Comparison of ENCODE assay signal across 4 cellular contexts in the genomic region with DNA sequence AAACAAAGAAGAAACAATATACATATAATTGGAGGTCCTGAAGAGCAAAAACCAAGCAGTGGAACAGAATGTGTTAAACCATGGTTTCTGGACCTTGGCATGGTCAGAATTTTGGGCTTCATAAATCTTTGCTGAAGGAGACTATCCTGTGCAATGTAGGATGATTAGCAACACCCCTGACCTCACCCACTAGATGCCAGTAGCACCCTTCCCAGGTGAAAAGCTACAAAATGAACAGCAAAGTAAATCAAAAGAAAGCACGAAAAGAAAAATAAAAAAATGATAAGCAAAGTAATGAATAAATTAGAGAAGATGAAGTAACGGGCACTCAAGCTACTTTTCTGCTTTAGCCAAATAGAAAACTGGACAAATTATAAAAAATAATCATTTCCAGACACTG.
A peak's percentile ranks its signal among the peaks of the same experiment; 100 is the strongest.
TF ChIP-seq lines count a peak whose summit lies in the region.

No MANE protein-coding gene starts in this region.

TF ChIP-seq in SK-N-SH, 30 proteins besides CTCF, POLR2A, EP300 and RAD21:
- TF ChIP-seq, protein P1, sequence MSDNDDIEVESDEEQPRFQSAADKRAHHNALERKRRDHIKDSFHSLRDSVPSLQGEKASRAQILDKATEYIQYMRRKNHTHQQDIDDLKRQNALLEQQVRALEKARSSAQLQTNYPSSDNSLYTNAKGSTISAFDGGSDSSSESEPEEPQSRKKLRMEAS (IDR thresholded peaks at IDR 0.05; ENCODE audit: low read depth) = no peak
- TF ChIP-seq JUND (IDR thresholded peaks at IDR 0.05) (no peak), POLR2AphosphoS5 (IDR thresholded peaks at IDR 0.05; ENCODE audit: low read depth, low read length) (no peak), MXI1 (IDR thresholded peaks at IDR 0.05; ENCODE audit: low read depth, low read length) (no peak), TAF1 (IDR thresholded peaks at IDR 0.05; ENCODE audit: borderline replicate concordance, low read depth, low read length) (no peak), NRF1 (IDR thresholded peaks at IDR 0.05; ENCODE audit: low read depth, low read length) (no peak), SMC3 (IDR thresholded peaks at IDR 0.05; ENCODE audit: low read depth, low read length) (no peak), ELF1 (IDR thresholded peaks at IDR 0.05) (no peak), NFIC (IDR thresholded peaks at IDR 0.05; ENCODE audit: borderline replicate concordance) (no peak), RCOR1 (IDR thresholded peaks at IDR 0.05; ENCODE audit: low read length) (no peak), FOXJ3 (CRISPR knock-in tag; IDR thresholded peaks at IDR 0.05) (no peak), EZH2phosphoT487 (IDR thresholded peaks at IDR 0.05; ENCODE audit: borderline replicate concordance, low read depth) (no peak), CHD2 (IDR thresholded peaks at IDR 0.05; ENCODE audit: low read length, partially characterized antibody) (no peak)
- TF ChIP-seq, protein P2, sequence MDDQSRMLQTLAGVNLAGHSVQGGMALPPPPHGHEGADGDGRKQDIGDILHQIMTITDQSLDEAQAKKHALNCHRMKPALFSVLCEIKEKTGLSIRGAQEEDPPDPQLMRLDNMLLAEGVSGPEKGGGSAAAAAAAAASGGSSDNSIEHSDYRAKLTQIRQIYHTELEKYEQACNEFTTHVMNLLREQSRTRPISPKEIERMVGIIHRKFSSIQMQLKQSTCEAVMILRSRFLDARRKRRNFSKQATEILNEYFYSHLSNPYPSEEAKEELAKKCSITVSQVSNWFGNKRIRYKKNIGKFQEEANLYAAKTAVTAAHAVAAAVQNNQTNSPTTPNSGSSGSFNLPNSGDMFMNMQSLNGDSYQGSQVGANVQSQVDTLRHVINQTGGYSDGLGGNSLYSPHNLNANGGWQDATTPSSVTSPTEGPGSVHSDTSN (IDR thresholded peaks at IDR 0.05) = no peak

TF ChIP-seq in SK-N-SH treated with all-trans-retinoic acid at 6 μM for 48 hours, 23 proteins besides CTCF, POLR2A, EP300 and RAD21 (continues in another document):
- TF ChIP-seq, protein P3, sequence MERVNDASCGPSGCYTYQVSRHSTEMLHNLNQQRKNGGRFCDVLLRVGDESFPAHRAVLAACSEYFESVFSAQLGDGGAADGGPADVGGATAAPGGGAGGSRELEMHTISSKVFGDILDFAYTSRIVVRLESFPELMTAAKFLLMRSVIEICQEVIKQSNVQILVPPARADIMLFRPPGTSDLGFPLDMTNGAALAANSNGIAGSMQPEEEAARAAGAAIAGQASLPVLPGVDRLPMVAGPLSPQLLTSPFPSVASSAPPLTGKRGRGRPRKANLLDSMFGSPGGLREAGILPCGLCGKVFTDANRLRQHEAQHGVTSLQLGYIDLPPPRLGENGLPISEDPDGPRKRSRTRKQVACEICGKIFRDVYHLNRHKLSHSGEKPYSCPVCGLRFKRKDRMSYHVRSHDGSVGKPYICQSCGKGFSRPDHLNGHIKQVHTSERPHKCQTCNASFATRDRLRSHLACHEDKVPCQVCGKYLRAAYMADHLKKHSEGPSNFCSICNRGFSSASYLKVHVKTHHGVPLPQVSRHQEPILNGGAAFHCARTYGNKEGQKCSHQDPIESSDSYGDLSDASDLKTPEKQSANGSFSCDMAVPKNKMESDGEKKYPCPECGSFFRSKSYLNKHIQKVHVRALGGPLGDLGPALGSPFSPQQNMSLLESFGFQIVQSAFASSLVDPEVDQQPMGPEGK (CRISPR knock-in tag; IDR thresholded peaks at IDR 0.05; ENCODE audit: borderline replicate concordance) = no peak
- TF ChIP-seq TOX (CRISPR knock-in tag; IDR thresholded peaks at IDR 0.05; ENCODE audit: borderline replicate concordance) = no peak
- no peak for TF ChIP-seq PPARA (CRISPR knock-in tag; IDR thresholded peaks at IDR 0.05; ENCODE audit: borderline replicate concordance)
- TF ChIP-seq ZNF565 (CRISPR knock-in tag; conservative IDR thresholded peaks at IDR 0.05; ENCODE audit: low read depth) = no peak
- no peak for TF ChIP-seq ISL1 (CRISPR knock-in tag; IDR thresholded peaks at IDR 0.05)
- no peak for TF ChIP-seq ZNF8 (CRISPR knock-in tag; IDR thresholded peaks at IDR 0.05)
- no peak for TF ChIP-seq BACH2 (CRISPR knock-in tag; IDR thresholded peaks at IDR 0.05; ENCODE audit: borderline replicate concordance)
- TF ChIP-seq SNAI2 (CRISPR knock-in tag; IDR thresholded peaks at IDR 0.05) = no peak
- TF ChIP-seq, protein P4, sequence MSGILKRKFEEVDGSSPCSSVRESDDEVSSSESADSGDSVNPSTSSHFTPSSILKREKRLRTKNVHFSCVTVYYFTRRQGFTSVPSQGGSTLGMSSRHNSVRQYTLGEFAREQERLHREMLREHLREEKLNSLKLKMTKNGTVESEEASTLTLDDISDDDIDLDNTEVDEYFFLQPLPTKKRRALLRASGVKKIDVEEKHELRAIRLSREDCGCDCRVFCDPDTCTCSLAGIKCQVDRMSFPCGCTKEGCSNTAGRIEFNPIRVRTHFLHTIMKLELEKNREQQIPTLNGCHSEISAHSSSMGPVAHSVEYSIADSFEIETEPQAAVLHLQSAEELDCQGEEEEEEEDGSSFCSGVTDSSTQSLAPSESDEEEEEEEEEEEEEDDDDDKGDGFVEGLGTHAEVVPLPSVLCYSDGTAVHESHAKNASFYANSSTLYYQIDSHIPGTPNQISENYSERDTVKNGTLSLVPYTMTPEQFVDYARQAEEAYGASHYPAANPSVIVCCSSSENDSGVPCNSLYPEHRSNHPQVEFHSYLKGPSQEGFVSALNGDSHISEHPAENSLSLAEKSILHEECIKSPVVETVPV (CRISPR knock-in tag; IDR thresholded peaks at IDR 0.05) = no peak
- TF ChIP-seq GLIS3 (CRISPR knock-in tag; IDR thresholded peaks at IDR 0.05) = no peak
- no peak for TF ChIP-seq ZFP3 (CRISPR knock-in tag; IDR thresholded peaks at IDR 0.05)
- TF ChIP-seq ARNTL (CRISPR knock-in tag; IDR thresholded peaks at IDR 0.05; ENCODE audit: borderline replicate concordance, low read depth) = no peak
- TF ChIP-seq TCF4 (CRISPR knock-in tag; IDR thresholded peaks at IDR 0.05; ENCODE audit: borderline replicate concordance) = no peak

TF ChIP-seq in HEK293, 187 proteins besides CTCF, POLR2A, EP300 and RAD21:
- TF ChIP-seq ZNF248 (tag by site-specific recombination; IDR thresholded peaks at IDR 0.05) (no peak), ZNF184 (tag by site-specific recombination; IDR thresholded peaks at IDR 0.05) (no peak), ZNF133 (tag by site-specific recombination; IDR thresholded peaks at IDR 0.05) (peak; percentile 54; the same call in 1 of the 2 replicates)
- TF ChIP-seq, protein P5, sequence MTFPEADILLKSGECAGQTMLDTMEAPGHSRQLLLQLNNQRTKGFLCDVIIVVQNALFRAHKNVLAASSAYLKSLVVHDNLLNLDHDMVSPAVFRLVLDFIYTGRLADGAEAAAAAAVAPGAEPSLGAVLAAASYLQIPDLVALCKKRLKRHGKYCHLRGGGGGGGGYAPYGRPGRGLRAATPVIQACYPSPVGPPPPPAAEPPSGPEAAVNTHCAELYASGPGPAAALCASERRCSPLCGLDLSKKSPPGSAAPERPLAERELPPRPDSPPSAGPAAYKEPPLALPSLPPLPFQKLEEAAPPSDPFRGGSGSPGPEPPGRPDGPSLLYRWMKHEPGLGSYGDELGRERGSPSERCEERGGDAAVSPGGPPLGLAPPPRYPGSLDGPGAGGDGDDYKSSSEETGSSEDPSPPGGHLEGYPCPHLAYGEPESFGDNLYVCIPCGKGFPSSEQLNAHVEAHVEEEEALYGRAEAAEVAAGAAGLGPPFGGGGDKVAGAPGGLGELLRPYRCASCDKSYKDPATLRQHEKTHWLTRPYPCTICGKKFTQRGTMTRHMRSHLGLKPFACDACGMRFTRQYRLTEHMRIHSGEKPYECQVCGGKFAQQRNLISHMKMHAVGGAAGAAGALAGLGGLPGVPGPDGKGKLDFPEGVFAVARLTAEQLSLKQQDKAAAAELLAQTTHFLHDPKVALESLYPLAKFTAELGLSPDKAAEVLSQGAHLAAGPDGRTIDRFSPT (tag by site-specific recombination; IDR thresholded peaks at IDR 0.05) = no peak
- TF ChIP-seq, protein P6, sequence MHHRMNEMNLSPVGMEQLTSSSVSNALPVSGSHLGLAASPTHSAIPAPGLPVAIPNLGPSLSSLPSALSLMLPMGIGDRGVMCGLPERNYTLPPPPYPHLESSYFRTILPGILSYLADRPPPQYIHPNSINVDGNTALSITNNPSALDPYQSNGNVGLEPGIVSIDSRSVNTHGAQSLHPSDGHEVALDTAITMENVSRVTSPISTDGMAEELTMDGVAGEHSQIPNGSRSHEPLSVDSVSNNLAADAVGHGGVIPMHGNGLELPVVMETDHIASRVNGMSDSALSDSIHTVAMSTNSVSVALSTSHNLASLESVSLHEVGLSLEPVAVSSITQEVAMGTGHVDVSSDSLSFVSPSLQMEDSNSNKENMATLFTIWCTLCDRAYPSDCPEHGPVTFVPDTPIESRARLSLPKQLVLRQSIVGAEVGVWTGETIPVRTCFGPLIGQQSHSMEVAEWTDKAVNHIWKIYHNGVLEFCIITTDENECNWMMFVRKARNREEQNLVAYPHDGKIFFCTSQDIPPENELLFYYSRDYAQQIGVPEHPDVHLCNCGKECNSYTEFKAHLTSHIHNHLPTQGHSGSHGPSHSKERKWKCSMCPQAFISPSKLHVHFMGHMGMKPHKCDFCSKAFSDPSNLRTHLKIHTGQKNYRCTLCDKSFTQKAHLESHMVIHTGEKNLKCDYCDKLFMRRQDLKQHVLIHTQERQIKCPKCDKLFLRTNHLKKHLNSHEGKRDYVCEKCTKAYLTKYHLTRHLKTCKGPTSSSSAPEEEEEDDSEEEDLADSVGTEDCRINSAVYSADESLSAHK (tag by site-specific recombination; IDR thresholded peaks at IDR 0.05) = no peak
TF ChIP-seq in HEK293: peak in this region for 1.

TF ChIP-seq in GM12878, 131 proteins besides CTCF, POLR2A, EP300 and RAD21:
- TF ChIP-seq SMC3 (IDR thresholded peaks at IDR 0.05; ENCODE audit: borderline replicate concordance, low read length) = no peak
- TF ChIP-seq ZNF384 (IDR thresholded peaks at IDR 0.05; ENCODE audit: borderline replicate concordance, low read depth, low read length) = no peak
- TF ChIP-seq TCF3 (IDR thresholded peaks at IDR 0.05; ENCODE audit: borderline replicate concordance, insufficient read depth, low read depth, low read length) = no peak
- TF ChIP-seq TCF12 (IDR thresholded peaks at IDR 0.05; ENCODE audit: low read depth, low read length) = no peak
- TF ChIP-seq KDM1A (IDR thresholded peaks at IDR 0.05; ENCODE audit: borderline replicate concordance) = no peak
- TF ChIP-seq NFYA (IDR thresholded peaks at IDR 0.05; ENCODE audit: borderline replicate concordance, low read depth, low read length) = no peak
- TF ChIP-seq, protein P7, sequence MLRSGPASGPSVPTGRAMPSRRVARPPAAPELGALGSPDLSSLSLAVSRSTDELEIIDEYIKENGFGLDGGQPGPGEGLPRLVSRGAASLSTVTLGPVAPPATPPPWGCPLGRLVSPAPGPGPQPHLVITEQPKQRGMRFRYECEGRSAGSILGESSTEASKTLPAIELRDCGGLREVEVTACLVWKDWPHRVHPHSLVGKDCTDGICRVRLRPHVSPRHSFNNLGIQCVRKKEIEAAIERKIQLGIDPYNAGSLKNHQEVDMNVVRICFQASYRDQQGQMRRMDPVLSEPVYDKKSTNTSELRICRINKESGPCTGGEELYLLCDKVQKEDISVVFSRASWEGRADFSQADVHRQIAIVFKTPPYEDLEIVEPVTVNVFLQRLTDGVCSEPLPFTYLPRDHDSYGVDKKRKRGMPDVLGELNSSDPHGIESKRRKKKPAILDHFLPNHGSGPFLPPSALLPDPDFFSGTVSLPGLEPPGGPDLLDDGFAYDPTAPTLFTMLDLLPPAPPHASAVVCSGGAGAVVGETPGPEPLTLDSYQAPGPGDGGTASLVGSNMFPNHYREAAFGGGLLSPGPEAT (IDR thresholded peaks at IDR 0.05; ENCODE audit: low read depth) = no peak
- no peak for TF ChIP-seq MYB (IDR thresholded peaks at IDR 0.05; ENCODE audit: borderline replicate concordance, low read depth, low read length)
- no peak for TF ChIP-seq YBX1 (IDR thresholded peaks at IDR 0.05)
